40 cellular contexts compared by ENCODE assay signal in genomic region chr4:156144961-156145360, GRCh38.
"Had no signal": no experiment of that assay in that cellular context is flagged by ENCODE, and none has a peak within 500 bp of the region (broad histone marks: within the 10 kb centered on the region; RNA-seq: fewer than 3 reads in every experiment).

No MANE protein-coding gene starts in this region.

- H3K36me3 ChIP-seq: cardiac muscle cell had no signal

- H3K36me3 Mint-ChIP-seq: activated CD4-positive, alpha-beta memory T cell treated with anti-CD3 and anti-CD28 coated beads for 36 hours; activated naive CD8-positive, alpha-beta T cell treated with anti-CD3 and anti-CD28 coated beads for 36 hours; T-cell had no signal

- H3K4me3 ChIP-seq: cardiac muscle cell, PC-9 had no signal

- H3K27me3 Mint-ChIP-seq: activated B cell treated with CpG ODN at 0.5 μM for 24 hours; activated CD4-positive, alpha-beta memory T cell treated with anti-CD3 and anti-CD28 coated beads for 36 hours; activated naive CD8-positive, alpha-beta T cell treated with anti-CD3 and anti-CD28 coated beads for 36 hours; activated T-helper 17 cell treated with anti-CD3 and anti-CD28 coated beads, Interleukin-2, amount 50 U/mL, for 72 hours; central memory CD8-positive, alpha-beta T cell; T-cell had no signal

- FAIRE-seq: RCC 7860 had no signal

- H3K4me2 ChIP-seq: KMS-11, PC-9 had no signal

- H3K27ac Mint-ChIP-seq: activated B cell treated with CpG ODN at 0.5 μM for 24 hours; activated CD4-positive, alpha-beta memory T cell treated with anti-CD3 and anti-CD28 coated beads for 36 hours; activated naive CD8-positive, alpha-beta T cell treated with anti-CD3 and anti-CD28 coated beads for 36 hours; activated T-cell treated with anti-CD3 and anti-CD28 coated beads, Interleukin-2, amount 50 U/mL, for 72 hours; activated T-helper 17 cell treated with anti-CD3 and anti-CD28 coated beads, Interleukin-2, amount 50 U/mL, for 72 hours; T-cell had no signal

- H3K27me3 ChIP-seq: cardiac muscle cell had no signal

- H3K4me1 Mint-ChIP-seq: activated B cell treated with CpG ODN at 0.5 μM for 24 hours; activated naive CD8-positive, alpha-beta T cell treated with anti-CD3 and anti-CD28 coated beads for 36 hours; activated T-helper 17 cell treated with anti-CD3 and anti-CD28 coated beads, Interleukin-2, amount 50 U/mL, for 72 hours; central memory CD8-positive, alpha-beta T cell; T-cell had no signal

- H3K27ac ChIP-seq: cardiac muscle cell, KMS-11, PC-9, RWPE1, VCaP had no signal

- H2AFZ ChIP-seq: PC-9 had no signal

- H3K4me3 Mint-ChIP-seq: activated B cell treated with CpG ODN at 0.5 μM for 24 hours; activated CD4-positive, alpha-beta memory T cell treated with anti-CD3 and anti-CD28 coated beads for 36 hours; activated naive CD8-positive, alpha-beta T cell treated with anti-CD3 and anti-CD28 coated beads for 36 hours; activated T-cell treated with anti-CD3 and anti-CD28 coated beads, Interleukin-2, amount 50 U/mL, for 72 hours; activated T-helper 17 cell treated with anti-CD3 and anti-CD28 coated beads, Interleukin-2, amount 50 U/mL, for 72 hours; central memory CD8-positive, alpha-beta T cell; T-cell had no signal

- H3K9me3 Mint-ChIP-seq: activated B cell treated with CpG ODN at 0.5 μM for 24 hours; activated CD4-positive, alpha-beta memory T cell treated with anti-CD3 and anti-CD28 coated beads for 36 hours; activated naive CD8-positive, alpha-beta T cell treated with anti-CD3 and anti-CD28 coated beads for 36 hours; activated T-cell treated with anti-CD3 and anti-CD28 coated beads, Interleukin-2, amount 50 U/mL, for 72 hours; activated T-helper 17 cell treated with anti-CD3 and anti-CD28 coated beads, Interleukin-2, amount 50 U/mL, for 72 hours; central memory CD8-positive, alpha-beta T cell; T-cell had no signal

- DNase-seq: activated B cell treated with CpG ODN at 0.5 μM for 24 hours; activated CD4-positive, alpha-beta memory T cell treated with anti-CD3 and anti-CD28 coated beads for 36 hours; activated CD4-positive, alpha-beta T cell treated with anti-CD3 and anti-CD28 coated beads for 4 hours; activated CD4-positive, alpha-beta T cell treated with anti-CD3 and anti-CD28 coated beads, Interleukin-2, amount 50 U/mL, for 1 hour; activated CD4-positive, CD25-positive, alpha-beta regulatory T cell treated with anti-CD3 and anti-CD28 coated beads, Interleukin-2, amount 50 U/mL, for 72 hours; activated CD8-positive, alpha-beta memory T cell treated with anti-CD3 and anti-CD28 coated beads, Interleukin-2, amount 50 U/mL, for 4 hours; activated effector memory CD4-positive, alpha-beta T cell treated with anti-CD3 and anti-CD28 coated beads, Interleukin-2, amount 50 U/mL, for 16 hours; activated naive CD4-positive, alpha-beta T cell; activated naive CD4-positive, alpha-beta T cell treated with anti-CD3 and anti-CD28 coated beads, Interleukin-2, amount 50 U/mL, for 16 hours; activated naive CD8-positive, alpha-beta T cell treated with anti-CD3 and anti-CD28 coated beads for 36 hours; activated T-cell treated with anti-CD3 and anti-CD28 coated beads for 4 hours; activated T-cell treated with anti-CD3 and anti-CD28 coated beads, Interleukin-2, amount 50 U/mL, for 72 hours; amniotic stem cell; aorta; MM.1S; MV-4-11; NCI-H1092; NCI-H1436 treated with DMSO at 0.1 percent for 48 hours; NCI-H1694 treated with DMSO at 0.1 percent for 48 hours; NCI-H2029; NCI-H2171 treated with DMSO at 0.1 percent for 48 hours; NCI-H2227 treated with DMSO at 0.1 percent for 48 hours; NCI-H446; NCI-H524; NCI-H69; NK-92 treated with Interleukin-12 subunit alpha and Interleukin-12 subunit beta, amount 100 ng/mL, for 24 hours; PC-9; SIG-M5; T-cell; T-helper 2 cell; T-helper 9 cell had no signal

- ATAC-seq: activated T-cell treated with anti-CD3 and anti-CD28 coated beads, Interleukin-2, amount 50 U/mL, for 72 hours; activated T-helper 17 cell treated with anti-CD3 and anti-CD28 coated beads, Interleukin-2, amount 50 U/mL, for 72 hours; Right ventricle myocardium inferior; SK-N-SH treated with all-trans-retinoic acid at 6 μM for 48 hours; T-cell had no signal

- H3K9ac ChIP-seq: KMS-11 had no signal
